ENCODE assay signal across 27 cellular contexts in the genomic region with DNA sequence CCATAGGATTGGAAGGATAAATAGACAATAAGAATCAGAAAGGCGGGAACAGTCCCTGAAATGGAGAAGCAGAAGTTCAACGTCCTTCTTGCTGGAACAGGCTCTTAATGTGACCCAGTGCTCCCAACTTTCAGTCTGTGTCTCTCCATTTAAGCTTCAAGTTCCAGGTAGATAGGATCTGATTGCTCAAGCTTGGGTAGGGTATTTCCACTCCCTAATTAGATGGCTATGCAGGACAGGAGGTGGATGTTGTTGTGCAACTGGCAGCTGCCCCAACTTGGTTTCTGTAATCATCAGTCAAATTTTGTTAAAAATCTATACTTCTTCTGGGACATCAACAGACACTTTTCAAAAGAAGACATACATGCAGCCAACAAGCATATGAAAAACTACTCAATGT.
"Had no signal": no experiment of that assay in that cellular context is flagged by ENCODE, and none has a peak within 500 bp of the region (broad histone marks: within the 10 kb centered on the region; RNA-seq: fewer than 3 reads in every experiment).

No MANE protein-coding gene starts in this region.

- H3K4me1 ChIP-seq: left ventricle myocardium inferior, parathyroid adenoma, right atrium auricular region, right lobe of liver, testis, thyroid gland, transverse colon had no signal

- H2AFZ ChIP-seq: hepatocyte, parathyroid adenoma had no signal

- H3K27me3 ChIP-seq: hepatocyte, neutrophil, right atrium auricular region, right lobe of liver, testis, thyroid gland, transverse colon, upper lobe of right lung had no signal

- DNase-seq: islet precursor cell; left ventricle myocardium inferior; midbrain; mucosa of descending colon; naive thymus-derived CD4-positive, alpha-beta T cell; occipital lobe; right lobe of liver; stimulated activated CD4-positive, alpha-beta T cell treated with anti-CD3 and anti-CD28 coated beads, Interleukin-1b, Interleukin-23, amount 100 ng/mL, for 48 hours; stimulated activated CD4-positive, alpha-beta T cell treated with anti-CD3 and anti-CD28 coated beads, Interleukin-2, amount 100 ng/mL, for 48 hours; stimulated activated CD4-positive, alpha-beta T cell treated with anti-CD3 and anti-CD28 coated beads, Interleukin-4, amount 100 ng/mL, for 4 hours; stimulated activated CD8-positive, alpha-beta memory T cell treated with anti-CD3 and anti-CD28 coated beads, Interleukin-4, amount 100 ng/mL, for 48 hours; stimulated activated naive CD4-positive, alpha-beta T cell treated with Interleukin-2 at 50 U/mL for 16 hours; stimulated activated naive CD8-positive, alpha-beta T cell treated with anti-CD3 and anti-CD28 coated beads, Interleukin-15, amount 100 ng/mL, for 72 hours; substantia nigra; testis; thyroid gland; transverse colon; upper lobe of right lung had no signal

- H3K27me3 Mint-ChIP-seq: stimulated activated memory B cell treated with anti-CD40 and anti-IgM and Interleukin-4, amounts not matched to agents 10 μg/mL and 1 μg/mL and 100 μg/mL, for 72 hours had no signal

- H3K4me1 Mint-ChIP-seq: memory B cell; naive thymus-derived CD4-positive, alpha-beta T cell; stimulated activated memory B cell treated with anti-CD40 and anti-IgM and Interleukin-4, amounts not matched to agents 10 μg/mL and 1 μg/mL and 100 μg/mL, for 72 hours; stimulated activated naive CD8-positive, alpha-beta T cell treated with anti-CD3 and anti-CD28 coated beads, Interleukin-15, amount 100 ng/mL, for 72 hours had no signal

- H3K4me3 ChIP-seq: hepatocyte, left ventricle myocardium inferior, lung, mucosa of descending colon, right atrium auricular region, right lobe of liver, smooth muscle cell, testis, thyroid gland, transverse colon, upper lobe of right lung had no signal

- H3K27ac Mint-ChIP-seq: memory B cell; naive thymus-derived CD4-positive, alpha-beta T cell; natural killer cell treated with Interleukin-12 subunit alpha and Interleukin-12 subunit beta and Interleukin-15 and Interleukin-18, amount 100 ng/mL, for 72 hours; stimulated activated memory B cell treated with anti-CD40 and anti-IgM and Interleukin-4, amounts not matched to agents 10 μg/mL and 1 μg/mL and 100 μg/mL, for 72 hours; stimulated activated naive CD8-positive, alpha-beta T cell treated with anti-CD3 and anti-CD28 coated beads, Interleukin-15, amount 100 ng/mL, for 72 hours had no signal

- H3K36me3 Mint-ChIP-seq: memory B cell; naive thymus-derived CD4-positive, alpha-beta T cell; natural killer cell treated with Interleukin-12 subunit alpha and Interleukin-12 subunit beta and Interleukin-15 and Interleukin-18, amount 100 ng/mL, for 72 hours; stimulated activated memory B cell treated with anti-CD40 and anti-IgM and Interleukin-4, amounts not matched to agents 10 μg/mL and 1 μg/mL and 100 μg/mL, for 72 hours had no signal

- H3K4me2 ChIP-seq: hepatocyte, smooth muscle cell had no signal

- H3K36me3 ChIP-seq: left ventricle myocardium inferior, neutrophil, right atrium auricular region, right lobe of liver, thyroid gland, transverse colon, upper lobe of right lung had no signal

- H3K9me3 ChIP-seq: left ventricle myocardium inferior, mucosa of descending colon, neutrophil, right atrium auricular region, right lobe of liver, testis, thyroid gland, transverse colon, upper lobe of right lung had no signal

- H3K9me3 Mint-ChIP-seq: natural killer cell treated with Interleukin-12 subunit alpha and Interleukin-12 subunit beta and Interleukin-15 and Interleukin-18, amount 100 ng/mL, for 72 hours; stimulated activated memory B cell treated with anti-CD40 and anti-IgM and Interleukin-4, amounts not matched to agents 10 μg/mL and 1 μg/mL and 100 μg/mL, for 72 hours; stimulated activated naive CD8-positive, alpha-beta T cell treated with anti-CD3 and anti-CD28 coated beads, Interleukin-15, amount 100 ng/mL, for 72 hours had no signal

- H3K4me3 Mint-ChIP-seq: memory B cell; naive thymus-derived CD4-positive, alpha-beta T cell; natural killer cell treated with Interleukin-12 subunit alpha and Interleukin-12 subunit beta and Interleukin-15 and Interleukin-18, amount 100 ng/mL, for 72 hours; stimulated activated memory B cell treated with anti-CD40 and anti-IgM and Interleukin-4, amounts not matched to agents 10 μg/mL and 1 μg/mL and 100 μg/mL, for 72 hours; stimulated activated naive CD8-positive, alpha-beta T cell treated with anti-CD3 and anti-CD28 coated beads, Interleukin-15, amount 100 ng/mL, for 72 hours had no signal

- ATAC-seq: mucosa of descending colon; naive thymus-derived CD4-positive, alpha-beta T cell; natural killer cell treated with Interleukin-12 subunit alpha and Interleukin-12 subunit beta and Interleukin-15 and Interleukin-18, amount 100 ng/mL, for 72 hours; right lobe of liver; stimulated activated memory B cell treated with anti-CD40 and anti-IgM and Interleukin-4, amounts not matched to agents 10 μg/mL and 1 μg/mL and 100 μg/mL, for 72 hours; stimulated activated naive CD8-positive, alpha-beta T cell treated with anti-CD3 and anti-CD28 coated beads, Interleukin-15, amount 100 ng/mL, for 72 hours; upper lobe of right lung had no signal

- H3K9ac ChIP-seq: parathyroid adenoma had no signal

- H3K27ac ChIP-seq: hepatocyte, left ventricle myocardium inferior, neutrophil, parathyroid adenoma, right atrium auricular region, right lobe of liver, testis, thyroid gland, transverse colon, upper lobe of right lung had no signal
